In the genomic region with DNA sequence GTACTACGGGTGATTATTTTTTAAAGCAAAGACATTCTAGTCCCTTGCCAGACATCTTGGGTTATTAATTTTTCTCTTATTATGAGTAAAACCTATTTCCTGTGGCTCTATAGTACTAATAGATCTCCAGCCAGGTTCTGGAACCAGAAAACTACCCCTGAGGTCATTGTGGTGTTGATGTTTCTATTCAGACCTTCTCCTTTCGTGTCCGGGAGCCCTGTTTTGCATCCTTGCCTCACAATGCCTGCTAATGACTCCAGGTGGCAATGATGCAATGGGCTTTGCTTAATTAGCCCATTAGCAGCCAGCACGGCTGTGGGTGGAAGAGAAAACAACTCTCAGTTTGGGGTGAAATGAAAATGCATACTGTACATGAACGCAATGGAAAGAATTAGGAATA, we compare ENCODE assay signal across 13 cellular contexts.
DNase-seq lines count a peak whose midpoint lies in the region; ATAC-seq and TF ChIP-seq lines count a peak whose summit lies in the region.
"Had no signal": no experiment of that assay in that cellular context is flagged by ENCODE, and none has a peak within 500 bp of the region (broad histone marks: within the 10 kb centered on the region; RNA-seq: fewer than 3 reads in every experiment).

No MANE protein-coding gene starts in this region.

- H3K27ac ChIP-seq in MM.1S (ENCODE audit: low read length) (peak overlapping the region; percentile 37; the same call in 1 of the 2 replicates), GM23248 (no peak overlapping the region)
- H3K27ac ChIP-seq: C4-2B, dorsolateral prefrontal cortex, gastroesophageal sphincter, HL-60 had no signal

- DNase-seq in MM.1S (peak; percentile 81), iPS DF 19.7 (ENCODE audit: low read depth, low spot score) (peak; percentile 80), GM23248 (no peak)
- DNase-seq in effector memory CD8-positive, alpha-beta T cell, result no peak
- DNase-seq in activated CD4-positive, alpha-beta T cell treated with anti-CD3 and anti-CD28 coated beads for 1 hour, result no peak
- DNase-seq: amygdala had no signal

- H4K20me1 ChIP-seq in MM.1S (ENCODE audit: insufficient read depth, low read length) (no peaks in the 10 kb centered on the region), GM23248 (ENCODE audit: insufficient read depth) (no peaks in the 10 kb centered on the region)

- H3K4me3 ChIP-seq in MM.1S (ENCODE audit: low read length) (no peak overlapping the region), GM23248 (no peak overlapping the region)
- H3K4me3 ChIP-seq: dorsolateral prefrontal cortex, gastroesophageal sphincter had no signal

- peak overlapping the region; percentile 26; the same call in 1 of the 2 replicates for H3K9ac ChIP-seq in MM.1S (ENCODE audit: low read length)
- H3K9ac ChIP-seq in GM23248, result no peak overlapping the region

- H3K4me1 ChIP-seq in MM.1S (ENCODE audit: low read length) (peaks cover 7% of the 10 kb centered on the region), GM23248 (ENCODE audit: insufficient read depth) (no peaks in the 10 kb centered on the region)
- H3K4me1 ChIP-seq: gastroesophageal sphincter had no signal

- no peaks in the 10 kb centered on the region for H3K9me3 ChIP-seq in MM.1S (replicated peaks; ENCODE audit: insufficient read depth, low read length)
- H3K9me3 ChIP-seq in GM23248 (ENCODE audit: low read depth), result no peaks in the 10 kb centered on the region

- H3K9me2 ChIP-seq in MM.1S (replicated peaks; ENCODE audit: insufficient read depth, low read length) (no peaks in the 10 kb centered on the region), GM23248 (ENCODE audit: insufficient read depth) (no peaks in the 10 kb centered on the region)

- no peaks in the 10 kb centered on the region for H3K4me1 Mint-ChIP-seq in effector memory CD8-positive, alpha-beta T cell (ENCODE audit: low read depth in 2 of 2)

- H3K36me3 Mint-ChIP-seq in effector memory CD8-positive, alpha-beta T cell (ENCODE audit: insufficient read depth), result no peaks in the 10 kb centered on the region

- in situ Hi-C loops in GM23248 (cut with MboI), result no loop called here

- H3K9me3 Mint-ChIP-seq in effector memory CD8-positive, alpha-beta T cell, result no peaks in the 10 kb centered on the region

- H3K27me3 ChIP-seq in MM.1S (replicated peaks; ENCODE audit: insufficient read depth, low read length), result no peaks in the 10 kb centered on the region
- H3K27me3 ChIP-seq in GM23248 (replicated peaks; ENCODE audit: insufficient read depth), result 0 out of 2 replicates have a peak, but pooled peaks cover 5% of the 10 kb centered on the region
- H3K27me3 ChIP-seq: dorsolateral prefrontal cortex, gastroesophageal sphincter had no signal

- ATAC-seq in GM19324 (IDR thresholded peaks at IDR 0.05; ENCODE audit: low FRiP score, unreplicated experiment) (peak; percentile 95), HG02763 (IDR thresholded peaks at IDR 0.05; ENCODE audit: unreplicated experiment) (peak; percentile 97), HG03469 (IDR thresholded peaks at IDR 0.05; ENCODE audit: unreplicated experiment) (no peak)
- ATAC-seq in effector memory CD8-positive, alpha-beta T cell (replicated peaks), result no peak
- ATAC-seq: gastroesophageal sphincter had no signal

- no peak overlapping the region for H2AFZ ChIP-seq in MM.1S (ENCODE audit: low read length)
- H2AFZ ChIP-seq in GM23248, result no peak overlapping the region

- H3K79me2 ChIP-seq in MM.1S (ENCODE audit: low read length), result no peaks in the 10 kb centered on the region
- H3K79me2 ChIP-seq in GM23248 (ENCODE audit: insufficient read depth), result no peaks in the 10 kb centered on the region

- no peak for TF ChIP-seq CTCF in MM.1S (IDR thresholded peaks at IDR 0.05; ENCODE audit: low read length)

- H3K27ac Mint-ChIP-seq in effector memory CD8-positive, alpha-beta T cell, result no peak overlapping the region

- H3F3A ChIP-seq in MM.1S (ENCODE audit: insufficient read depth, low read length) (no peaks in the 10 kb centered on the region), GM23248 (ENCODE audit: insufficient read depth) (no peaks in the 10 kb centered on the region)

- H3K4me2 ChIP-seq in MM.1S (ENCODE audit: low read depth, low read length), result peak overlapping the region; percentile 28; the same call in 1 of the 2 replicates
- H3K4me2 ChIP-seq in GM23248 (ENCODE audit: unreplicated experiment), result no peak overlapping the region

- 21 to 35% methylated on average over 5 of the region's 5 CpGs for WGBS in GM23248 (ENCODE audit: low coverage in 1 of 2, low lambda C conversion rate in 2 of 2, missing lambda C conversion rate in 2 of 2), 2 experiments

- H3K4me3 Mint-ChIP-seq in effector memory CD8-positive, alpha-beta T cell, result no peak overlapping the region

- no peaks in the 10 kb centered on the region for H3K36me3 ChIP-seq in MM.1S (replicated peaks; ENCODE audit: insufficient read depth, low read length)
- no peaks in the 10 kb centered on the region for H3K36me3 ChIP-seq in GM23248 (ENCODE audit: low read depth)
- H3K36me3 ChIP-seq: gastroesophageal sphincter had no signal

- H3K27me3 Mint-ChIP-seq in effector memory CD8-positive, alpha-beta T cell, result peaks cover 0 to 4% of the 10 kb centered on the region in 2 donors

Comparison
In these comparisons a context has a peak if more than half of its experiments do, and no peak if none do; other contexts are left out.
1. ATAC-seq: peak in GM19324 (single experiment) and HG02763 (single experiment); none in effector memory CD8-positive, alpha-beta T cell (single experiment) and HG03469 (single experiment).
2. DNase-seq: peak in MM.1S (single experiment) and iPS DF 19.7 (single experiment); none in effector memory CD8-positive, alpha-beta T cell (0 of 3), GM23248 (single experiment) and activated CD4-positive, alpha-beta T cell treated with anti-CD3 and anti-CD28 coated beads for 1 hour (single experiment).